Comparison of ENCODE assay signal across 1 cellular context in the genomic region with DNA sequence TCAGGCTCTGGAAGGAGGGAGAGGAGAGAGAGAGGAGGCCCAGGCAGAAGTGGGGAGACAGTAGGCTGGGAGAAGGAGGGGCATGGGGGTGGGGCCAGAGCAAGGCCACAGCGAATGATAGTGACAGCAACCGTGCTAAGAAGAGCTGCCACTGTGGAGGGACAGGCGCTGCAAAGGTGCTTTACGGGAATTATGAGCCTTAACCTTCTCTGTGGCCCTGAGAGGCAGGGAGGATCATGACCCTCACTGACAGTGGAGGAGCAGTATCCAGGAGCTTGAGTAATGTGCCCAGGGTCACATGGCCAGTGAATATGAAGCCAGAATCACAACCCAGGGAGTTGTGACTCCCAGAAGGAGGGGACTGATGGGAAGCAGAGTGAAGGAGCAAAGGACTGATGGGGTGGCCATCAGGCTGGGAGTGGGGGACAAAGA.
TF ChIP-seq lines count a peak whose summit lies in the region.

No MANE protein-coding gene starts in this region.

TF ChIP-seq in H1, 55 proteins besides CTCF, POLR2A, EP300 and RAD21:
- TF ChIP-seq BACH1 (IDR thresholded peaks at IDR 0.05; ENCODE audit: low read length) = no peak
- TF ChIP-seq NRF1 (IDR thresholded peaks at IDR 0.05; ENCODE audit: low read depth, low read length) = no peak
- no peak for TF ChIP-seq KDM4A (IDR thresholded peaks at IDR 0.05; ENCODE audit: low read depth, low read length, severe bottlenecking)
- no peak for TF ChIP-seq SIN3A (conservative IDR thresholded peaks at IDR 0.05 in 1 of 2, IDR thresholded peaks at IDR 0.05 in 1 of 2; ENCODE audit: low read depth in 1 of 2, low read length in 2 of 2)
- no peak for TF ChIP-seq CHD1 (IDR thresholded peaks at IDR 0.05; ENCODE audit: low read depth, low read length)
- TF ChIP-seq CBX5 (IDR thresholded peaks at IDR 0.05; ENCODE audit: low read depth, low read length) = no peak
- TF ChIP-seq SUZ12 (IDR thresholded peaks at IDR 0.05; ENCODE audit: low read length) = no peak
- TF ChIP-seq POLR2AphosphoS5 (IDR thresholded peaks at IDR 0.05; ENCODE audit: low read depth, low read length) = no peak
- no peak for TF ChIP-seq RXRA (IDR thresholded peaks at IDR 0.05; ENCODE audit: insufficient read depth, low read depth, low read length)
- TF ChIP-seq CREB1 (IDR thresholded peaks at IDR 0.05) = no peak
- TF ChIP-seq GTF2F1 (IDR thresholded peaks at IDR 0.05; ENCODE audit: borderline replicate concordance, low read depth, low read length) = no peak
- TF ChIP-seq, protein P1, sequence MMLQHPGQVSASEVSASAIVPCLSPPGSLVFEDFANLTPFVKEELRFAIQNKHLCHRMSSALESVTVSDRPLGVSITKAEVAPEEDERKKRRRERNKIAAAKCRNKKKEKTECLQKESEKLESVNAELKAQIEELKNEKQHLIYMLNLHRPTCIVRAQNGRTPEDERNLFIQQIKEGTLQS (IDR thresholded peaks at IDR 0.05; ENCODE audit: insufficient read depth, low read depth, low read length) = no peak
- no peak for TF ChIP-seq ZNF274 (IDR thresholded peaks at IDR 0.05; ENCODE audit: borderline replicate concordance, extremely low read depth, low read length)
